18 cellular contexts compared by ENCODE assay signal in genomic region chr6:155765275-155766194, GRCh38.
DNase-seq lines count a peak whose midpoint lies in the region; ATAC-seq, FAIRE-seq and TF ChIP-seq lines count a peak whose summit lies in the region.
"Had no signal": no experiment of that assay in that cellular context is flagged by ENCODE, and none has a peak within 500 bp of the region (broad histone marks: within the 10 kb centered on the region; RNA-seq: fewer than 3 reads in every experiment).

No MANE protein-coding gene starts in this region.

- H2AFZ ChIP-seq in keratinocyte (ENCODE audit: control insufficient read depth, low read length) = no peak overlapping the region
- H2AFZ ChIP-seq: hepatocyte had no signal

- FAIRE-seq in HTR-8/SVneo (lab: Jason Lieb, UNC) (no peak), keratinocyte (lab: Jason Lieb, UNC) (peak; percentile 39)
- FAIRE-seq: endometrium had no signal

- H3K4me2 ChIP-seq in keratinocyte (ENCODE audit: control insufficient read depth, extremely low read depth, insufficient read depth, low read depth, low read length) = no peak overlapping the region
- H3K4me2 ChIP-seq: hepatocyte had no signal

- H3K9ac ChIP-seq in keratinocyte (ENCODE audit: control insufficient read depth, extremely low read depth, insufficient read depth, low read length) = no peak overlapping the region

- ATAC-seq in GM21737 (IDR thresholded peaks at IDR 0.05; ENCODE audit: unreplicated experiment) = no peak
- ATAC-seq: psoas muscle had no signal

- H3K4me3 ChIP-seq in brain microvascular endothelial cell (ENCODE audit: low read depth, low read length) (no peak overlapping the region), keratinocyte (ENCODE audit: control insufficient read depth in 2 of 3, extremely low read depth in 1 of 3, insufficient read depth in 2 of 3, low read depth in 1 of 3, low read length in 3 of 3) (no peak overlapping the region)
- H3K4me3 ChIP-seq: hepatocyte, psoas muscle had no signal

- H3K79me2 ChIP-seq in keratinocyte (ENCODE audit: control insufficient read depth, insufficient read depth, low read length) = no peaks in the 10 kb centered on the region
- H3K79me2 ChIP-seq: hepatocyte had no signal

- in situ Hi-C loops in brain microvascular endothelial cell (cut with HindIII; ENCODE audit: low pct_ligation_motif_present, low sequenced_read_pairs) = no loop called here

- no peaks in the 10 kb centered on the region for H3K9me3 ChIP-seq in keratinocyte (ENCODE audit: control insufficient read depth, low read depth, low read length)
- H3K9me3 ChIP-seq: psoas muscle had no signal

- no peaks in the 10 kb centered on the region for H3K27me3 ChIP-seq in brain microvascular endothelial cell (replicated peaks)
- no peaks in the 10 kb centered on the region for H3K27me3 ChIP-seq in keratinocyte (ENCODE audit: control insufficient read depth, extremely low read depth, insufficient read depth, low read length)
- H3K27me3 ChIP-seq: hepatocyte had no signal

- dilution Hi-C loops in keratinocyte (cut with MboI; ENCODE audit: extremely low pct_ligation_motif_present, low sequenced_read_pairs) = no loop called here

- H3K36me3 ChIP-seq in brain microvascular endothelial cell (replicated peaks) (no peaks in the 10 kb centered on the region), keratinocyte (ENCODE audit: control insufficient read depth in 2 of 2, extremely low read depth in 1 of 2, insufficient read depth in 2 of 2, low read length in 2 of 2) (no peaks in the 10 kb centered on the region)

- no peaks in the 10 kb centered on the region for H3K4me1 ChIP-seq in keratinocyte (ENCODE audit: control insufficient read depth, extremely low read depth, insufficient read depth, low read length)
- H3K4me1 ChIP-seq: psoas muscle had no signal

- no peaks in the 10 kb centered on the region for H3K9me1 ChIP-seq in keratinocyte (ENCODE audit: control insufficient read depth, extremely low read depth, insufficient read depth, low read length)

- peak; percentile 14 for DNase-seq in HTR-8/SVneo (ENCODE audit: insufficient read length, low spot score)
- DNase-seq in brain microvascular endothelial cell = peak; percentile 62
- no peak for DNase-seq in keratinocyte (ENCODE audit: low read depth, low spot score)
- no peak for DNase-seq in ureter (ENCODE audit: low spot score)
- no peak for DNase-seq in NCI-H2029 (lab: John Stamatoyannopoulos, UW)
- DNase-seq in DMS153 (lab: John Stamatoyannopoulos, UW) = no peak
- DNase-seq: activated B cell treated with CpG ODN at 0.5 μM for 24 hours; activated naive CD4-positive, alpha-beta T cell treated with anti-CD3 and anti-CD28 coated beads, Interleukin-2, amount 10 ng/mL, durations not matched to agents 7 days and 5 days; GF-D8; naive B cell; NCI-H1048; NCI-H2171 treated with DMSO at 0.1 percent for 48 hours; psoas muscle; stimulated activated CD4-positive, alpha-beta T cell treated with anti-CD3 and anti-CD28 coated beads, Interleukin-1b, Interleukin-23, amount 100 ng/mL, for 48 hours had no signal

- no peaks in the 10 kb centered on the region for H4K20me1 ChIP-seq in keratinocyte (ENCODE audit: control insufficient read depth, extremely low read depth, insufficient read depth, low read length)

- no peak overlapping the region for H3K27ac ChIP-seq in C4-2B
- peak overlapping the region; percentile 68 for H3K27ac ChIP-seq in brain microvascular endothelial cell
- no peak overlapping the region for H3K27ac ChIP-seq in keratinocyte (ENCODE audit: control insufficient read depth, insufficient read depth, low read length)
- H3K27ac ChIP-seq: hepatocyte, psoas muscle had no signal

- TF ChIP-seq CTCF in C4-2B (conservative IDR thresholded peaks at IDR 0.05) (peak; percentile 41), brain microvascular endothelial cell (IDR thresholded peaks at IDR 0.05; ENCODE audit: low read depth, low read length, missing control alignments) (no peak), keratinocyte (optimal IDR thresholded peaks at IDR 0.05 in 1 of 3, IDR thresholded peaks at IDR 0.05 in 1 of 3, conservative IDR thresholded peaks at IDR 0.05 in 1 of 3; ENCODE audit: extremely low read depth in 1 of 3, insufficient read depth in 2 of 3, low read length in 3 of 3) (no peak)

Comparison
In these comparisons a context has a peak if more than half of its experiments do, and no peak if none do; other contexts are left out.
1. DNase-seq: peak in HTR-8/SVneo (single experiment) and brain microvascular endothelial cell (single experiment); none in keratinocyte (single experiment), ureter (single experiment), NCI-H2029 (single experiment) and DMS153 (single experiment).